Comparison of ENCODE assay signal across 40 cellular contexts in genomic region chr20:42524058-42524457, GRCh38.
"Had no signal": no experiment of that assay in that cellular context is flagged by ENCODE, and none has a peak within 500 bp of the region (broad histone marks: within the 10 kb centered on the region; RNA-seq: fewer than 3 reads in every experiment).

No MANE protein-coding gene starts in this region.

- H3K4me3 ChIP-seq: adrenal gland, ascending aorta, body of pancreas, breast epithelium, cardiac muscle cell had no signal

- H3K27me3 Mint-ChIP-seq: activated naive CD4-positive, alpha-beta T cell treated with anti-CD3 and anti-CD28 coated beads, Interleukin-2, amount 10 ng/mL, durations not matched to agents 7 days and 5 days; activated naive CD8-positive, alpha-beta T cell treated with anti-CD3 and anti-CD28 coated beads, Interleukin-2, amount 10 ng/mL, durations not matched to agents 7 days and 5 days; activated naive CD8-positive, alpha-beta T cell treated with anti-CD3 and anti-CD28 coated beads, Interleukin-2, amount 50 U/mL, for 24 hours; activated T-cell treated with anti-CD3 and anti-CD28 coated beads, Interleukin-2, amount 50 U/mL, for 24 hours; activated T-helper 17 cell treated with anti-CD3 and anti-CD28 coated beads, Interleukin-2, amount 50 U/mL, for 72 hours; central memory CD8-positive, alpha-beta T cell had no signal

- H3K9me3 ChIP-seq: adrenal gland, ascending aorta, body of pancreas, breast epithelium had no signal

- H3K36me3 Mint-ChIP-seq: activated naive CD4-positive, alpha-beta T cell treated with anti-CD3 and anti-CD28 coated beads, Interleukin-2, amount 10 ng/mL, durations not matched to agents 7 days and 5 days; activated naive CD4-positive, alpha-beta T cell treated with anti-CD3 and anti-CD28 coated beads, Interleukin-2, amount 50 U/mL, for 24 hours; activated naive CD4-positive, alpha-beta T cell treated with anti-CD3 and anti-CD28 coated beads, Interleukin-2, amount 50 U/mL, for 72 hours; activated naive CD8-positive, alpha-beta T cell; activated naive CD8-positive, alpha-beta T cell treated with anti-CD3 and anti-CD28 coated beads for 36 hours; activated naive CD8-positive, alpha-beta T cell treated with anti-CD3 and anti-CD28 coated beads, Interleukin-2, amount 10 ng/mL, durations not matched to agents 7 days and 5 days; brain had no signal

- H3K27ac ChIP-seq: adrenal gland, ascending aorta, body of pancreas, brain microvascular endothelial cell, breast epithelium, cardiac muscle cell had no signal

- H3K4me1 Mint-ChIP-seq: activated naive CD4-positive, alpha-beta T cell treated with anti-CD3 and anti-CD28 coated beads, Interleukin-2, amount 10 ng/mL, durations not matched to agents 7 days and 5 days; activated naive CD4-positive, alpha-beta T cell treated with anti-CD3 and anti-CD28 coated beads, Interleukin-2, amount 50 U/mL, for 24 hours; activated naive CD8-positive, alpha-beta T cell treated with anti-CD3 and anti-CD28 coated beads for 36 hours; activated naive CD8-positive, alpha-beta T cell treated with anti-CD3 and anti-CD28 coated beads, Interleukin-2, amount 10 ng/mL, durations not matched to agents 7 days and 5 days; activated naive CD8-positive, alpha-beta T cell treated with anti-CD3 and anti-CD28 coated beads, Interleukin-2, amount 50 U/mL, for 24 hours; activated T-helper 17 cell treated with anti-CD3 and anti-CD28 coated beads, Interleukin-2, amount 50 U/mL, for 72 hours; brain; central memory CD8-positive, alpha-beta T cell had no signal

- H3K4me3 Mint-ChIP-seq: activated naive CD4-positive, alpha-beta T cell treated with anti-CD3 and anti-CD28 coated beads for 36 hours; activated naive CD4-positive, alpha-beta T cell treated with anti-CD3 and anti-CD28 coated beads, Interleukin-2, amount 10 ng/mL, durations not matched to agents 7 days and 5 days; activated naive CD4-positive, alpha-beta T cell treated with anti-CD3 and anti-CD28 coated beads, Interleukin-2, amount 50 U/mL, for 24 hours; activated naive CD8-positive, alpha-beta T cell; activated naive CD8-positive, alpha-beta T cell treated with anti-CD3 and anti-CD28 coated beads for 36 hours; activated naive CD8-positive, alpha-beta T cell treated with anti-CD3 and anti-CD28 coated beads, Interleukin-2, amount 10 ng/mL, durations not matched to agents 7 days and 5 days; activated naive CD8-positive, alpha-beta T cell treated with anti-CD3 and anti-CD28 coated beads, Interleukin-2, amount 50 U/mL, for 24 hours; activated T-cell treated with anti-CD3 and anti-CD28 coated beads, Interleukin-2, amount 50 U/mL, for 24 hours; activated T-cell treated with anti-CD3 and anti-CD28 coated beads, Interleukin-2, amount 50 U/mL, for 4 hours; activated T-cell treated with anti-CD3 and anti-CD28 coated beads, Interleukin-2, amount 50 U/mL, for 72 hours; activated T-helper 1 cell treated with anti-CD3 and anti-CD28 coated beads, Interleukin-12 subunit alpha, Interleukin-12 subunit beta, Interleukin-2, Interleukin-4 antibody, amounts not matched to agents 30 ng/mL and 10 ng/mL and 1 ng/mL, durations not matched to agents 14 hours and 24 hours and 36 hours; activated T-helper 17 cell treated with anti-CD3 and anti-CD28 coated beads, Interleukin-2, amount 50 U/mL, for 72 hours; brain; central memory CD8-positive, alpha-beta T cell had no signal

- H3K27me3 ChIP-seq: adrenal gland, ascending aorta, body of pancreas, brain microvascular endothelial cell, breast epithelium, cardiac muscle cell had no signal

- DNase-seq: activated effector memory CD4-positive, alpha-beta T cell treated with anti-CD3 and anti-CD28 coated beads, Interleukin-2, amount 50 U/mL, for 16 hours; activated effector memory CD4-positive, alpha-beta T cell treated with Interleukin-2 at 50 U/mL for 16 hours; activated gamma-delta T cell; activated gamma-delta T cell treated with Interleukin-2 at 50 U/mL for 16 hours; activated naive CD4-positive, alpha-beta T cell; activated naive CD4-positive, alpha-beta T cell treated with anti-CD3 and anti-CD28 coated beads for 36 hours; activated naive CD4-positive, alpha-beta T cell treated with anti-CD3 and anti-CD28 coated beads, Interleukin-2, amount 10 ng/mL, durations not matched to agents 7 days and 5 days; activated naive CD4-positive, alpha-beta T cell treated with anti-CD3 and anti-CD28 coated beads, Interleukin-2, amount 50 U/mL, for 16 hours; activated naive CD4-positive, alpha-beta T cell treated with Interleukin-2 at 50 U/mL for 16 hours; activated naive CD8-positive, alpha-beta T cell treated with anti-CD3 and anti-CD28 coated beads for 36 hours; activated naive CD8-positive, alpha-beta T cell treated with anti-CD3 and anti-CD28 coated beads, Interleukin-2, amount 10 ng/mL, durations not matched to agents 7 days and 5 days; activated naive CD8-positive, alpha-beta T cell treated with anti-CD3 and anti-CD28 coated beads, Interleukin-2, amount 50 U/mL, for 24 hours; activated T-cell treated with anti-CD3 and anti-CD28 coated beads, Interleukin-2, amount 50 U/mL, for 1 hour; activated T-cell treated with anti-CD3 and anti-CD28 coated beads, Interleukin-2, amount 50 U/mL, for 24 hours; activated T-cell treated with anti-CD3 and anti-CD28 coated beads, Interleukin-2, amount 50 U/mL, for 4 hours; activated T-cell treated with anti-CD3 and anti-CD28 coated beads, Interleukin-2, amount 50 U/mL, for 48 hours; activated T-cell treated with anti-CD3 and anti-CD28 coated beads, Interleukin-2, amount 50 U/mL, for 72 hours; adrenal gland; amniotic stem cell; amygdala; anterior cingulate cortex; aorta; body of pancreas; brain microvascular endothelial cell; caudate nucleus; central memory CD4-positive, alpha-beta T cell; cerebellar nuclear complex had no signal

- H3K9me3 Mint-ChIP-seq: activated naive CD8-positive, alpha-beta T cell treated with anti-CD3 and anti-CD28 coated beads, Interleukin-2, amount 10 ng/mL, durations not matched to agents 7 days and 5 days; activated T-helper 1 cell treated with anti-CD3 and anti-CD28 coated beads, Interleukin-12 subunit alpha, Interleukin-12 subunit beta, Interleukin-2, Interleukin-4 antibody, amounts not matched to agents 30 ng/mL and 10 ng/mL and 1 ng/mL, durations not matched to agents 14 hours and 24 hours and 36 hours; activated T-helper 2 cell treated with anti-CD3 and anti-CD28 coated beads, Interferon-gamma antibody, Interleukin-2, Interleukin-4, amounts not matched to agents 10 μg/mL and 5 μg/mL and 100 μg/mL, durations not matched to agents 14 hours and 24 hours and 36 hours had no signal

- H3K36me3 ChIP-seq: adrenal gland, ascending aorta, brain microvascular endothelial cell, breast epithelium, cardiac muscle cell had no signal

- H3K4me1 ChIP-seq: adrenal gland, ascending aorta, body of pancreas, breast epithelium had no signal

- FAIRE-seq: astrocyte, bronchial epithelial cell had no signal

- ATAC-seq: activated naive CD4-positive, alpha-beta T cell treated with anti-CD3 and anti-CD28 coated beads, Interleukin-2, amount 50 U/mL, for 72 hours; activated naive CD8-positive, alpha-beta T cell treated with anti-CD3 and anti-CD28 coated beads, Interleukin-2, amount 50 U/mL, for 24 hours; activated T-cell treated with anti-CD3 and anti-CD28 coated beads, Interleukin-2, amount 50 U/mL, for 4 hours; activated T-cell treated with anti-CD3 and anti-CD28 coated beads, Interleukin-2, amount 50 U/mL, for 72 hours; activated T-helper 17 cell treated with anti-CD3 and anti-CD28 coated beads, Interleukin-2, amount 50 U/mL, for 72 hours; body of pancreas had no signal

- H3K27ac Mint-ChIP-seq: activated naive CD4-positive, alpha-beta T cell treated with anti-CD3 and anti-CD28 coated beads for 36 hours; activated naive CD4-positive, alpha-beta T cell treated with anti-CD3 and anti-CD28 coated beads, Interleukin-2, amount 10 ng/mL, durations not matched to agents 7 days and 5 days; activated naive CD4-positive, alpha-beta T cell treated with anti-CD3 and anti-CD28 coated beads, Interleukin-2, amount 50 U/mL, for 24 hours; activated naive CD4-positive, alpha-beta T cell treated with anti-CD3 and anti-CD28 coated beads, Interleukin-2, amount 50 U/mL, for 72 hours; activated naive CD8-positive, alpha-beta T cell; activated naive CD8-positive, alpha-beta T cell treated with anti-CD3 and anti-CD28 coated beads for 36 hours; activated naive CD8-positive, alpha-beta T cell treated with anti-CD3 and anti-CD28 coated beads, Interleukin-2, amount 10 ng/mL, durations not matched to agents 7 days and 5 days; activated naive CD8-positive, alpha-beta T cell treated with anti-CD3 and anti-CD28 coated beads, Interleukin-2, amount 50 U/mL, for 24 hours; activated T-cell treated with anti-CD3 and anti-CD28 coated beads, Interleukin-2, amount 50 U/mL, for 24 hours; activated T-cell treated with anti-CD3 and anti-CD28 coated beads, Interleukin-2, amount 50 U/mL, for 72 hours; activated T-helper 1 cell treated with anti-CD3 and anti-CD28 coated beads, Interleukin-12 subunit alpha, Interleukin-12 subunit beta, Interleukin-2, Interleukin-4 antibody, amounts not matched to agents 30 ng/mL and 10 ng/mL and 1 ng/mL, durations not matched to agents 14 hours and 24 hours and 36 hours; activated T-helper 17 cell treated with anti-CD3 and anti-CD28 coated beads, Interleukin-2, amount 50 U/mL, for 72 hours; activated T-helper 2 cell treated with anti-CD3 and anti-CD28 coated beads, Interferon-gamma antibody, Interleukin-2, Interleukin-4, amounts not matched to agents 10 μg/mL and 5 μg/mL and 100 μg/mL, durations not matched to agents 14 hours and 24 hours and 36 hours; brain had no signal
